Comparison of ENCODE assay signal across 8 cellular contexts in the genomic region with DNA sequence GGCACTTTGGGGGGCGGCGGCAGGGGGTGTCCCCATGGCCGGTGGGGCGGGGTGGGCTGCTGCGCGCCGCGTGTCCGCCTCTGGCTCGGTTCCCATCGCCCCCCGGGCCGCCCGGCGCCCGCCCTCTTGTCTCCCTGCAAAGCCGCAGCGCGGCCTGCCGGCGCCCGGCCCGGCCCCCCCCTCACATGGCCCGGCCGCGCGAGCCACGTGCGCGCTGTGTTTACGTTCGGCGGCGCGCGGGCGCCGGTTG. TPM values are rescaled to one million over a fixed set of nuclear protein-coding genes. Genes with fewer than 3 reads are reported as not detected.
DNase-seq lines count a peak whose midpoint lies in the region; ATAC-seq and TF ChIP-seq lines count a peak whose summit lies in the region.

No MANE protein-coding gene starts in this region.

- H3K27ac ChIP-seq in right atrium auricular region, result peak overlapping the region; percentile 98
- peak overlapping the region; percentile 73 for H3K27ac ChIP-seq in caudate nucleus (ENCODE audit: low read depth, low read length)

- intact Hi-C loops in left ventricle myocardium superior (cut with micrococcal nuclease), result no loop called here

- no peak for TF ChIP-seq CTCF in right atrium auricular region (IDR thresholded peaks at IDR 0.05)

- H3K4me1 ChIP-seq in right atrium auricular region (peaks cover 0 to 54% of the 10 kb centered on the region in 2 donors), mucosa of stomach (ENCODE audit: control insufficient read depth, insufficient read depth, low read length) (peaks cover 35% of the 10 kb centered on the region)

- no peaks in the 10 kb centered on the region for H3K36me3 ChIP-seq in right atrium auricular region
- no peaks in the 10 kb centered on the region for H3K36me3 ChIP-seq in mucosa of stomach (ENCODE audit: control insufficient read depth, insufficient read depth, low read length)

- peak overlapping the region; percentile 88 for H3K4me3 ChIP-seq in right atrium auricular region
- no peak overlapping the region for H3K4me3 ChIP-seq in mucosa of stomach (ENCODE audit: low read length)

- no peak for DNase-seq in right atrium auricular region (ENCODE audit: low spot score)
- no peak for DNase-seq in left ventricle myocardium superior
- DNase-seq in caudate nucleus (lab: John Stamatoyannopoulos, UW), result no peak
- no peak for DNase-seq in DMS153 treated with DMSO at 0.1 percent for 48 hours (lab: John Stamatoyannopoulos, UW; ENCODE audit: unreplicated experiment)
- no peak for DNase-seq in NCI-H446 treated with DMSO at 0.1 percent for 48 hours (lab: John Stamatoyannopoulos, UW)
- no peak for DNase-seq in stimulated activated CD4-positive, alpha-beta T cell treated with anti-CD3 and anti-CD28 coated beads, Interleukin-15, amount 100 ng/mL, for 24 hours

- no peaks in the 10 kb centered on the region for H3K9me3 ChIP-seq in right atrium auricular region
- no peaks in the 10 kb centered on the region for H3K9me3 ChIP-seq in mucosa of stomach (ENCODE audit: control insufficient read depth, low read length)

- peak overlapping the region; percentile 55 for H3K9ac ChIP-seq in mucosa of stomach (ENCODE audit: low read length)

- H3K27me3 ChIP-seq in right atrium auricular region (no peaks in the 10 kb centered on the region), mucosa of stomach (ENCODE audit: control insufficient read depth, insufficient read depth, low read length) (no peaks in the 10 kb centered on the region)

- ATAC-seq in left ventricle myocardium superior, result no peak
- ATAC-seq in HG02678 (IDR thresholded peaks at IDR 0.05; ENCODE audit: unreplicated experiment), result no peak

RNA-seq across cellular contexts. Expression of a gene that starts 0.5 kb away (rescaled TPM):
- total RNA-seq in right atrium auricular region (10 to 100 TPM; 15.8 to 27.7 TPM), left ventricle myocardium superior (57.0 TPM)

RNA-seq across cellular contexts. Expression of a gene that starts 28.6 kb away (rescaled TPM):
- total RNA-seq in right atrium auricular region (1,000 to 10,000 TPM in 1 of 2 donors, 100 to 1,000 TPM in 1; 608 to 1,311 TPM), left ventricle myocardium superior (910 TPM)

RNA-seq across cellular contexts. Expression of a gene that starts 28.8 kb away (rescaled TPM):
- 10 to 100 TPM; 18.4 to 19.8 TPM for total RNA-seq in right atrium auricular region
- 22.6 TPM for total RNA-seq in left ventricle myocardium superior
